In the genomic region with DNA sequence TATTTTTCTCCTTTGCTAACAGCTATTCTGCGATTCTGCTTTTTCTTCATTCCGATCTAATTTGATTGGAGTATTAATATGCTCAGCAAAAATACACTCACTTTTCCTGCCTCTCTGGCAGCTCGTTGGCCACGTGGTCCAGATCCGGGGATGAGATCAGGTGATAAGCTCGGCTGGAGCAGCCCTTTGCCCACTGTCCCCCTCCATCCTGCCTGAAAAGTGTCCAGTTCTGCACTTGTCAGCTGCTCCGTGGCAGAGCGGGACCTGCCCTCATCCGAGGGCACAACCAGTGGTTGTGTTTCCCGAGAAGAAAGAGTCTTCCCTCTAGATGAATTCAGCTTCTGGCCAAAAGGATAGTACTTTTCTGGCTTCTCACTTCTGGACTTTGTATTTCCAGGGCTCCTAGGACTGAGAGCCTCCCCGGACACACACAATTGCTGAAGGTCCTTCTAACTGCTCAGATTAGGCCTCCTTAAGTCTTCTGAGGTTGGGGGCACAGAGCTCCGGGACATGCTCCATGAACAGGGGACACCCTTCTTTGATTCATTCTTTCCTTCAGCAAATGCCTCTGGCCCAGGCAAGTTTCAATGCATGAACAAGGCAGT, we compare ENCODE assay signal across 18 cellular contexts.
A peak's percentile ranks its signal among the peaks of the same experiment; 100 is the strongest.
DNase-seq lines count a peak whose midpoint lies in the region; ATAC-seq and TF ChIP-seq lines count a peak whose summit lies in the region.
"Had no signal": no experiment of that assay in that cellular context is flagged by ENCODE, and none has a peak within 500 bp of the region (broad histone marks: within the 10 kb centered on the region; RNA-seq: fewer than 3 reads in every experiment).

No MANE protein-coding gene starts in this region.

- H3K4me1 Mint-ChIP-seq in WTC11: peaks cover 15% of the 10 kb centered on the region
- H3K4me1 Mint-ChIP-seq: CD4-positive, CD25-positive, alpha-beta regulatory T cell; IgD-negative memory B cell had no signal

- POLR2A ChIA-PET in WTC11 (lab: Charles Lee): no interaction called here

- ATAC-seq in WTC11: no peak
- ATAC-seq in GM19397 (IDR thresholded peaks at IDR 0.05; ENCODE audit: unreplicated experiment): no peak

- peaks cover 10% of the 10 kb centered on the region for H3K9me3 Mint-ChIP-seq in WTC11
- H3K9me3 Mint-ChIP-seq: IgD-negative memory B cell had no signal

- DNase-seq in activated effector memory CD4-positive, alpha-beta T cell treated with anti-CD3 and anti-CD28 coated beads, Interleukin-2, amount 50 U/mL, for 16 hours: peak; percentile 30
- no peak for DNase-seq in activated effector memory CD4-positive, alpha-beta T cell treated with Interleukin-2 at 50 U/mL for 16 hours
- DNase-seq in WTC11 (ENCODE audit: low spot score) (peak; percentile 0), mesenteric fat pad (ENCODE audit: low spot score) (peak; percentile 82), DMS 273 treated with DMSO at 0.1 percent for 48 hours (lab: John Stamatoyannopoulos, UW) (no peak), NAMALWA (ENCODE audit: low spot score) (no peak)
- DNase-seq: CD4-positive, CD25-positive, alpha-beta regulatory T cell; DMS79; NCI-H1105 treated with DMSO at 0.1 percent for 48 hours; NCI-H2081; NCI-H2171; NCI-H345; NCI-H524; NCI-H82; OCI-M1; SHP77 had no signal

- H3K27me3 Mint-ChIP-seq in WTC11 (ENCODE audit: low read depth): no peaks in the 10 kb centered on the region; the same call in 1 of the 2 replicates

- no peak overlapping the region for H3K4me3 Mint-ChIP-seq in WTC11
- H3K4me3 Mint-ChIP-seq: CD4-positive, CD25-positive, alpha-beta regulatory T cell; IgD-negative memory B cell had no signal

- peaks cover 13% of the 10 kb centered on the region for H3K36me3 Mint-ChIP-seq in WTC11
- H3K36me3 Mint-ChIP-seq: CD4-positive, CD25-positive, alpha-beta regulatory T cell had no signal

- no peak for TF ChIP-seq CTCF in WTC11 (IDR thresholded peaks at IDR 0.05)

- H3K27ac Mint-ChIP-seq in WTC11: no peak overlapping the region
- H3K27ac Mint-ChIP-seq: CD4-positive, CD25-positive, alpha-beta regulatory T cell; IgD-negative memory B cell had no signal

- CTCF ChIA-PET in WTC11 (lab: Charles Lee): no interaction called here

TF ChIP-seq in WTC11, 78 proteins besides CTCF, POLR2A, EP300 and RAD21 (continues in another document):
- TF ChIP-seq, protein P1, sequence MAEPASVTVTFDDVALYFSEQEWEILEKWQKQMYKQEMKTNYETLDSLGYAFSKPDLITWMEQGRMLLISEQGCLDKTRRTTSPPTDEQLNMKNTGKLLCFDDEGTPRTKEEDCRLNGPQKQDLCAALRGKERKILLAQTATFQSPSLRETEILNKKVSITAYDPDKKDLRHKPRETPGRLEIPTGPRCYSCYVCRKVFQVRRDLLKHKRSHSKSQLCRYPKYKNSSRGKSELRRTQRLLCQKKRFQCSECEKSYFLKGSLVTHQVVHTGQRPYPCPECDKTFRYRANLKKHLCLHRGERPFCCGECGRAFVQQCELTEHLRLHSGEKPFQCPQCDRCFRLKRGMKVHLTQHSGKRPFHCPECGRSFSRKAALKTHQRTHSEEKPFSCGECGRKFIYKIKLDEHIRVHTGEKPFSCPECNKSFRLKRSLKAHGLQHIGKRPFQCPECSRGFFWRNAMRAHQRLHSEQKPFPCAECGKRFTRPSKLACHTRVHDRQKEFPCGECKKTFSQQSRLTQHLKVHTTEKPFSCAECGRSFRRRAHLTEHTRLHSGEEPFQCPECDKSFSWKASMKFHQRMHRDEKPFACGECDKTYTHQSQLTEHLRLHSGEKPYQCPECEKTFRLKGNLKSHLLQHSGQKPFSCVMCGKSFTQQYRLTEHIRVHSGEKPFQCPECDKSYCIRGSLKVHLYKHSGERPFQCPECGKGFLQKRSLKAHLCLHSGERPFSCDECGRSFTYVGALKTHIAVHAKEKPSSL (CRISPR knock-in tag; conservative IDR thresholded peaks at IDR 0.05): no peak
- TF ChIP-seq PREB (CRISPR knock-in tag; IDR thresholded peaks at IDR 0.05; ENCODE audit: borderline replicate concordance) (no peak), ATF2 (CRISPR knock-in tag; IDR thresholded peaks at IDR 0.05; ENCODE audit: borderline replicate concordance, low read depth) (no peak), NFYB (CRISPR knock-in tag; conservative IDR thresholded peaks at IDR 0.05; ENCODE audit: low read depth) (no peak), ZNF263 (CRISPR knock-in tag; IDR thresholded peaks at IDR 0.05; ENCODE audit: low read depth) (no peak), ZBTB43 (CRISPR knock-in tag; IDR thresholded peaks at IDR 0.05) (no peak), ZNF396 (CRISPR knock-in tag; IDR thresholded peaks at IDR 0.05; ENCODE audit: borderline replicate concordance) (no peak), ZMAT4 (CRISPR knock-in tag; IDR thresholded peaks at IDR 0.05) (no peak), IRF2 (CRISPR knock-in tag; IDR thresholded peaks at IDR 0.05; ENCODE audit: borderline replicate concordance, low read depth) (no peak), FOXP1 (CRISPR knock-in tag; IDR thresholded peaks at IDR 0.05; ENCODE audit: borderline replicate concordance) (no peak), ZNF138 (CRISPR knock-in tag; conservative IDR thresholded peaks at IDR 0.05) (no peak)
- TF ChIP-seq, protein P2, sequence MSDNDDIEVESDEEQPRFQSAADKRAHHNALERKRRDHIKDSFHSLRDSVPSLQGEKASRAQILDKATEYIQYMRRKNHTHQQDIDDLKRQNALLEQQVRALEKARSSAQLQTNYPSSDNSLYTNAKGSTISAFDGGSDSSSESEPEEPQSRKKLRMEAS (CRISPR knock-in tag; IDR thresholded peaks at IDR 0.05): no peak
- TF ChIP-seq, protein P3, sequence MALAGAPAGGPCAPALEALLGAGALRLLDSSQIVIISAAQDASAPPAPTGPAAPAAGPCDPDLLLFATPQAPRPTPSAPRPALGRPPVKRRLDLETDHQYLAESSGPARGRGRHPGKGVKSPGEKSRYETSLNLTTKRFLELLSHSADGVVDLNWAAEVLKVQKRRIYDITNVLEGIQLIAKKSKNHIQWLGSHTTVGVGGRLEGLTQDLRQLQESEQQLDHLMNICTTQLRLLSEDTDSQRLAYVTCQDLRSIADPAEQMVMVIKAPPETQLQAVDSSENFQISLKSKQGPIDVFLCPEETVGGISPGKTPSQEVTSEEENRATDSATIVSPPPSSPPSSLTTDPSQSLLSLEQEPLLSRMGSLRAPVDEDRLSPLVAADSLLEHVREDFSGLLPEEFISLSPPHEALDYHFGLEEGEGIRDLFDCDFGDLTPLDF (CRISPR knock-in tag; IDR thresholded peaks at IDR 0.05): no peak

Comparison
In these comparisons a context has a peak if more than half of its experiments do, and no peak if none do; other contexts are left out.
1. DNase-seq: peak in activated effector memory CD4-positive, alpha-beta T cell treated with anti-CD3 and anti-CD28 coated beads, Interleukin-2, amount 50 U/mL, for 16 hours (single experiment), WTC11 (single experiment) and mesenteric fat pad (single experiment); none in activated effector memory CD4-positive, alpha-beta T cell treated with Interleukin-2 at 50 U/mL for 16 hours (single experiment), DMS 273 treated with DMSO at 0.1 percent for 48 hours (single experiment) and NAMALWA (single experiment).